Comparison of ENCODE assay signal across 1 cellular context in genomic region chr11:60855726-60856633, GRCh38.
A peak's percentile ranks its signal among the peaks of the same experiment; 100 is the strongest.
TF ChIP-seq lines count a peak whose summit lies in the region.

TSS of gene PTGDR2 (minus strand) at chr11:60855950. CDS start at chr11:60853722, 2,228 bp downstream.

TF ChIP-seq in HepG2, 621 proteins besides CTCF, POLR2A, EP300 and RAD21 (continued from another document and continues in another):
- TF ChIP-seq ZNF414 (CRISPR knock-in tag; IDR thresholded peaks at IDR 0.05): peak; percentile 68; the same call in 1 of the 2 replicates
- TF ChIP-seq DNMT3B (CRISPR knock-in tag; conservative IDR thresholded peaks at IDR 0.05): no peak
- TF ChIP-seq TERF1 (CRISPR knock-in tag; IDR thresholded peaks at IDR 0.05): no peak
- no peak for TF ChIP-seq ZNF549 (CRISPR knock-in tag; IDR thresholded peaks at IDR 0.05)
- peak; percentile 0; the same call in 1 of the 2 replicates for TF ChIP-seq DPF2 (CRISPR knock-in tag; IDR thresholded peaks at IDR 0.05; ENCODE audit: borderline replicate concordance, low read depth)
- TF ChIP-seq RARA (CRISPR knock-in tag; IDR thresholded peaks at IDR 0.05): 0 out of 2 replicates have a peak, but pooled peaks have one; percentile 40
- no peak for TF ChIP-seq IKZF4 (CRISPR knock-in tag; IDR thresholded peaks at IDR 0.05; ENCODE audit: borderline replicate concordance, low read depth, not compliant biosample characterization)
- peak; percentile 77 for TF ChIP-seq NR2F6 (IDR thresholded peaks at IDR 0.05)
- TF ChIP-seq NR2F6 (CRISPR knock-in tag; IDR thresholded peaks at IDR 0.05): peak; percentile 40; the same call in 1 of the 2 replicates
- TF ChIP-seq KAT8 (CRISPR knock-in tag; IDR thresholded peaks at IDR 0.05): no peak
- no peak; the same call in 1 of the 2 replicates for TF ChIP-seq ZNF784 (CRISPR knock-in tag; IDR thresholded peaks at IDR 0.05; ENCODE audit: borderline replicate concordance)
- no peak for TF ChIP-seq ZNF33B (CRISPR knock-in tag; IDR thresholded peaks at IDR 0.05)
- no peak for TF ChIP-seq RFX1 (IDR thresholded peaks at IDR 0.05)
- TF ChIP-seq SOX13 (IDR thresholded peaks at IDR 0.05): no peak
- 0 out of 4 replicates have a peak, but pooled peaks of 1 of the 2 experiments have one; percentile 4 for TF ChIP-seq SOX13 (CRISPR knock-in tag; conservative IDR thresholded peaks at IDR 0.05 in 1 of 2, IDR thresholded peaks at IDR 0.05 in 1 of 2)
- TF ChIP-seq ZNF780A (CRISPR knock-in tag; IDR thresholded peaks at IDR 0.05): no peak
- TF ChIP-seq KMT2B (CRISPR knock-in tag; IDR thresholded peaks at IDR 0.05): no peak
- no peak for TF ChIP-seq LBX2 (CRISPR knock-in tag; IDR thresholded peaks at IDR 0.05; ENCODE audit: borderline replicate concordance)
- TF ChIP-seq SMYD3 (CRISPR knock-in tag; IDR thresholded peaks at IDR 0.05): no peak
- TF ChIP-seq MTA1 (CRISPR knock-in tag; IDR thresholded peaks at IDR 0.05; ENCODE audit: borderline replicate concordance): peak; percentile 78; the same call in 1 of the 2 replicates
- no peak for TF ChIP-seq MXD3 (CRISPR knock-in tag; IDR thresholded peaks at IDR 0.05)
- no peak for TF ChIP-seq ZNF160 (CRISPR knock-in tag; IDR thresholded peaks at IDR 0.05)
- no peak for TF ChIP-seq ZNF878 (CRISPR knock-in tag; IDR thresholded peaks at IDR 0.05)
- no peak for TF ChIP-seq RBM39 (IDR thresholded peaks at IDR 0.05; ENCODE audit: low read depth, low read length, poor library complexity, severe bottlenecking)
- TF ChIP-seq ARHGAP35 (CRISPR knock-in tag; IDR thresholded peaks at IDR 0.05; ENCODE audit: borderline replicate concordance): no peak
- TF ChIP-seq ZNF501 (CRISPR knock-in tag; IDR thresholded peaks at IDR 0.05): peak; percentile 35; the same call in 1 of the 2 replicates
- no peak for TF ChIP-seq ZNF333 (CRISPR knock-in tag; IDR thresholded peaks at IDR 0.05; ENCODE audit: borderline replicate concordance)
- TF ChIP-seq ZNF430 (CRISPR knock-in tag; IDR thresholded peaks at IDR 0.05): 0 out of 2 replicates have a peak, but pooled peaks have one; percentile 42
- TF ChIP-seq SUZ12 (IDR thresholded peaks at IDR 0.05; ENCODE audit: low read depth, low read length): no peak
- peak; percentile 64; the same call in 1 of the 2 replicates for TF ChIP-seq MYC (CRISPR knock-in tag; IDR thresholded peaks at IDR 0.05; ENCODE audit: borderline replicate concordance)
- TF ChIP-seq TBP (CRISPR knock-in tag; IDR thresholded peaks at IDR 0.05): no peak
- TF ChIP-seq ATF7-NPFF (CRISPR knock-in tag; IDR thresholded peaks at IDR 0.05; ENCODE audit: low read depth): no peak
- TF ChIP-seq MXI1 (IDR thresholded peaks at IDR 0.05; ENCODE audit: borderline replicate concordance, low read depth, low read length): no peak; the same call in 2 of the 3 replicates
- TF ChIP-seq ZNF687 (CRISPR knock-in tag; IDR thresholded peaks at IDR 0.05): peak; percentile 41
- no peak for TF ChIP-seq TBL1XR1 (IDR thresholded peaks at IDR 0.05; ENCODE audit: borderline replicate concordance, low read length, partially characterized antibody)
- 0 out of 2 replicates have a peak, but pooled peaks have one; percentile 20 for TF ChIP-seq AKAP8 (CRISPR knock-in tag; IDR thresholded peaks at IDR 0.05)
- TF ChIP-seq BRF2 (CRISPR knock-in tag; IDR thresholded peaks at IDR 0.05): no peak
- TF ChIP-seq MTF2 (CRISPR knock-in tag; IDR thresholded peaks at IDR 0.05; ENCODE audit: borderline replicate concordance): no peak
- no peak for TF ChIP-seq ZNF563 (CRISPR knock-in tag; IDR thresholded peaks at IDR 0.05)
- no peak for TF ChIP-seq ZBTB1 (CRISPR knock-in tag; IDR thresholded peaks at IDR 0.05; ENCODE audit: borderline replicate concordance)
- peak; percentile 61 for TF ChIP-seq MLX (CRISPR knock-in tag; IDR thresholded peaks at IDR 0.05)
- TF ChIP-seq SIN3B (IDR thresholded peaks at IDR 0.05; ENCODE audit: low read length): no peak
- no peak for TF ChIP-seq NBN (conservative IDR thresholded peaks at IDR 0.05)
- peak; percentile 68 for TF ChIP-seq GATAD2A (CRISPR knock-in tag; IDR thresholded peaks at IDR 0.05)
- TF ChIP-seq CERS6 (CRISPR knock-in tag; IDR thresholded peaks at IDR 0.05): no peak
- no peak for TF ChIP-seq ZNF607 (CRISPR knock-in tag; IDR thresholded peaks at IDR 0.05; ENCODE audit: borderline replicate concordance)
- TF ChIP-seq FOSL2 (CRISPR knock-in tag; IDR thresholded peaks at IDR 0.05): peak; percentile 6; the same call in 1 of the 2 replicates
- TF ChIP-seq BORCS8-MEF2B (CRISPR knock-in tag; IDR thresholded peaks at IDR 0.05): 0 out of 2 replicates have a peak, but pooled peaks have one; percentile 28
- TF ChIP-seq PAF1 (CRISPR knock-in tag; IDR thresholded peaks at IDR 0.05): no peak
- TF ChIP-seq POGZ (CRISPR knock-in tag; IDR thresholded peaks at IDR 0.05): 0 out of 2 replicates have a peak, but pooled peaks have one; percentile 36
- TF ChIP-seq ZNF251 (CRISPR knock-in tag; IDR thresholded peaks at IDR 0.05): no peak
- no peak for TF ChIP-seq ZNF691 (CRISPR knock-in tag; IDR thresholded peaks at IDR 0.05; ENCODE audit: borderline replicate concordance, low read depth)
- peak; percentile 68 for TF ChIP-seq PPARG (CRISPR knock-in tag; conservative IDR thresholded peaks at IDR 0.05)
- no peak for TF ChIP-seq TFDP1 (CRISPR knock-in tag; IDR thresholded peaks at IDR 0.05; ENCODE audit: borderline replicate concordance)
- peak; percentile 34; the same call in 1 of the 2 replicates for TF ChIP-seq PHF21A (CRISPR knock-in tag; IDR thresholded peaks at IDR 0.05)
- no peak for TF ChIP-seq FIP1L1 (IDR thresholded peaks at IDR 0.05; ENCODE audit: borderline replicate concordance, insufficient read depth, low read depth, low read length)
- no peak for TF ChIP-seq ZNF530 (CRISPR knock-in tag; IDR thresholded peaks at IDR 0.05; ENCODE audit: low read depth)
- TF ChIP-seq SPEN (CRISPR knock-in tag; IDR thresholded peaks at IDR 0.05; ENCODE audit: low read depth): 0 out of 2 replicates have a peak, but pooled peaks have one; percentile 18
- no peak for TF ChIP-seq JARID2 (CRISPR knock-in tag; IDR thresholded peaks at IDR 0.05; ENCODE audit: insufficient replicate concordance)
- no peak for TF ChIP-seq ZNF766 (CRISPR knock-in tag; IDR thresholded peaks at IDR 0.05; ENCODE audit: borderline replicate concordance)
- TF ChIP-seq ZNF18 (CRISPR knock-in tag; IDR thresholded peaks at IDR 0.05; ENCODE audit: insufficient replicate concordance): peak; percentile 98
